14 cellular contexts compared by ENCODE assay signal in the genomic region with DNA sequence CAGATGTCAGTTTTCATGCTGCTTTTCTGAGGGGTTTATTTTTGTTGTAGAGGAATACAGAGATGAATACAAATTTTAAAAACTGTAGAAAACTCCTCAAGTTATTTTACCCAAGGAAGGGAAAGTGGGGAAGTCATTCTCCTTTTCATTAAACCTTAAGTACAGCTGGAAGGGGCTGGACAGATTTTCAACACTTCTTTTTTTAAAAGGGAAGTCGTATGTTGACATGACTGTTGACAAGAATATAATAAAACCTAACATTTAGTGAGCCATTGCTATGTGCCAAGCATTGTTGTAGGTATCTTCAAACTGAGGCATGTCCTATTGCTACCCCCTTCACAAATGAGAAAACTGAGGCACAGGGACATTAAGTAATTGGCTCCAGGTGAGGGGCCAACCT.
"Had no signal": no experiment of that assay in that cellular context is flagged by ENCODE, and none has a peak within 500 bp of the region (broad histone marks: within the 10 kb centered on the region; RNA-seq: fewer than 3 reads in every experiment).

No MANE protein-coding gene starts in this region.

- DNase-seq: activated CD4-positive, alpha-beta T cell treated with anti-CD3 and anti-CD28 coated beads, Interleukin-2, amount 50 U/mL, for 4 hours; activated CD4-positive, CD25-positive, alpha-beta regulatory T cell treated with anti-CD3 and anti-CD28 coated beads, Interleukin-2, amount 50 U/mL, for 72 hours; activated naive CD4-positive, alpha-beta T cell treated with anti-CD3 and anti-CD28 coated beads for 36 hours; activated naive CD8-positive, alpha-beta T cell treated with anti-CD3 and anti-CD28 coated beads, Interleukin-2, amount 50 U/mL, for 24 hours; activated T-cell treated with anti-CD3 and anti-CD28 coated beads for 4 hours; erythroblast; left cardiac atrium; mucosa of descending colon; naive thymus-derived CD4-positive, alpha-beta T cell; retina; small intestine; stimulated activated CD4-positive, alpha-beta T cell treated with anti-CD3 and anti-CD28 coated beads, Interleukin-4, amount 100 ng/mL, for 4 hours; stimulated activated CD8-positive, alpha-beta memory T cell treated with anti-CD3 and anti-CD28 coated beads, Interleukin-4, amount 100 ng/mL, for 48 hours; stimulated activated naive CD4-positive, alpha-beta T cell treated with Interleukin-2 at 50 U/mL for 16 hours had no signal

- ATAC-seq: activated naive CD8-positive, alpha-beta T cell treated with anti-CD3 and anti-CD28 coated beads, Interleukin-2, amount 50 U/mL, for 24 hours; naive thymus-derived CD4-positive, alpha-beta T cell had no signal

- H3K9me3 ChIP-seq: mucosa of descending colon had no signal

- H3K4me3 ChIP-seq: mucosa of descending colon had no signal
